Comparison of ENCODE assay signal across 8 cellular contexts in genomic region chr1:153958961-153959260, GRCh38. TPM values are rescaled to one million over a fixed set of nuclear protein-coding genes. Genes with fewer than 3 reads are reported as not detected.
DNase-seq lines count a peak whose midpoint lies in the region; ATAC-seq, FAIRE-seq and TF ChIP-seq lines count a peak whose summit lies in the region.

No MANE protein-coding gene starts in this region.

- POLR2A ChIA-PET in GM12878 (lab: Charles Lee) = interaction anchor here (0.6 to 5.5 kb wide), 9 partner anchors 8 to 261 kb away, joined by 3 to 38 read pairs (median 3); partner anchors contain the start of genes CREB3L4, DENND4B, JTB and UBAP2L

- no peaks in the 10 kb centered on the region for H3K27me3 Mint-ChIP-seq in mesothelial cell of epicardium (ENCODE audit: low read depth)

- DNase-seq in right atrium auricular region (ENCODE audit: low spot score) = no peak
- no peak for DNase-seq in left cardiac atrium
- no peak for DNase-seq in GM12878 (ENCODE audit: low read depth, low spot score)
- DNase-seq in mesothelial cell of epicardium (ENCODE audit: low spot score in 2 of 2, unreplicated experiment in 2 of 2) = no peak
- DNase-seq in vagina (ENCODE audit: extremely low spot score in 2 of 2) = no peak
- DNase-seq in stimulated activated naive CD4-positive, alpha-beta T cell treated with Interleukin-2 at 50 U/mL for 16 hours (lab: John Stamatoyannopoulos, UW) = no peak

- H3K4me1 Mint-ChIP-seq in mesothelial cell of epicardium = peaks cover 40% of the 10 kb centered on the region

- H3K4me3 ChIP-seq in right atrium auricular region = peak overlapping the region in 1 of 2 donors; percentile 88
- no peak overlapping the region; the same call in 1 of the 2 replicates for H3K4me3 ChIP-seq in GM12878
- H3K4me3 ChIP-seq in vagina = peak overlapping the region; percentile 89 to 97

- TF ChIP-seq RAD21 in GM12878 (IDR thresholded peaks at IDR 0.05; ENCODE audit: insufficient read depth, low read depth, low read length) = no peak

- ATAC-seq in left cardiac atrium (no peak), GM12878 (no peak), HG02610 (IDR thresholded peaks at IDR 0.05; ENCODE audit: unreplicated experiment) (no peak), GM21576 (IDR thresholded peaks at IDR 0.05; ENCODE audit: unreplicated experiment) (no peak)

- CTCF ChIA-PET in GM12878 (lab: Yijun Ruan, JAX) = interaction anchor here (0.7 to 5.0 kb wide), 3 partner anchors 13 to 313 kb away, joined by 3 to 27 read pairs (median 3); partner anchors contain the start of gene DENND4B

- no peaks in the 10 kb centered on the region for H3K9me3 Mint-ChIP-seq in mesothelial cell of epicardium

- H4K20me1 ChIP-seq in GM12878 (ENCODE audit: control insufficient read depth, insufficient read depth) = peaks cover 12% of the 10 kb centered on the region; the same call in 1 of the 2 replicates

- TF ChIP-seq EP300 in GM12878 (IDR thresholded peaks at IDR 0.05; ENCODE audit: borderline replicate concordance in 1 of 2, control insufficient read depth in 1 of 2, low read depth in 2 of 2, low read length in 2 of 2) = no peak

- peak overlapping the region; percentile 59 for H3K4me2 ChIP-seq in GM12878 (ENCODE audit: control insufficient read depth, insufficient read depth)

- H3K9me3 ChIP-seq in right atrium auricular region = no peaks in the 10 kb centered on the region
- H3K9me3 ChIP-seq in GM12878 (replicated peaks; ENCODE audit: control insufficient read depth, insufficient read depth, low read length) = no peaks in the 10 kb centered on the region
- no peaks in the 10 kb centered on the region for H3K9me3 ChIP-seq in vagina

- in situ Hi-C loops in GM12878 (cut with MboI) = no loop called here

- peak overlapping the region; percentile 94 for H3K4me3 Mint-ChIP-seq in mesothelial cell of epicardium

- no peak for FAIRE-seq in GM12878 (lab: Jason Lieb, UNC)

- RAD21 ChIA-PET in GM12878 (lab: Charles Lee; ENCODE audit: unreplicated experiment) = interaction anchor here (0.7 to 2.0 kb wide), 8 partner anchors 8 to 390 kb away, joined by 3 to 6 read pairs (median 4); partner anchors contain the start of genes CREB3L4, DENND4B and JTB

- no peak for TF ChIP-seq POLR2A in GM12878 (IDR thresholded peaks at IDR 0.05; ENCODE audit: low read depth, low read length)
- TF ChIP-seq POLR2A in vagina (IDR thresholded peaks at IDR 0.05) = no peak

- H3K9ac ChIP-seq in GM12878 (ENCODE audit: control insufficient read depth, insufficient read depth, low read length) = peak overlapping the region; percentile 21; the same call in 1 of the 2 replicates

- intact Hi-C loops in left cardiac atrium (cut with DNase I) (no loop called here), GM12878 (cut with micrococcal nuclease; ENCODE audit: unreplicated experiment) (no loop called here), vagina (cut with DNase I) (loop anchor here (10.0 kb wide), 1 partner anchor 284 kb away; the partner anchor contains the start of genes ILF2 and NPR1)

- peaks cover 72% of the 10 kb centered on the region for H3K79me2 ChIP-seq in GM12878 (ENCODE audit: control insufficient read depth, insufficient read depth, low read length)

- H3K4me1 ChIP-seq in right atrium auricular region = peaks cover 0 to 71% of the 10 kb centered on the region in 2 donors
- H3K4me1 ChIP-seq in GM12878 (ENCODE audit: control insufficient read depth, insufficient read depth, low read length) = peaks cover 14% of the 10 kb centered on the region; the same call in 1 of the 2 replicates
- H3K4me1 ChIP-seq in vagina = peaks cover 64% of the 10 kb centered on the region

- TF ChIP-seq CTCF in right atrium auricular region (IDR thresholded peaks at IDR 0.05) = no peak
- TF ChIP-seq CTCF in GM12878 (IDR thresholded peaks at IDR 0.05 in 2 of 3, conservative IDR thresholded peaks at IDR 0.05 in 1 of 3; ENCODE audit: control insufficient read depth in 2 of 3, extremely low read depth in 1 of 3, insufficient read depth in 1 of 3, low read depth in 3 of 3, low read length in 3 of 3) = no peak
- no peak for TF ChIP-seq CTCF in mesothelial cell of epicardium (IDR thresholded peaks at IDR 0.05; ENCODE audit: unreplicated experiment)
- TF ChIP-seq CTCF in vagina (IDR thresholded peaks at IDR 0.05) = no peak

- 22% methylated on average over 4 of the region's 4 CpGs for WGBS in GM12878 (ENCODE audit: insufficient coverage, insufficient replicate concordance, low lambda C conversion rate, missing lambda C conversion rate)

- H3K27ac ChIP-seq in right atrium auricular region = peak overlapping the region; percentile 94 to 97
- H3K27ac ChIP-seq in GM12878 (ENCODE audit: control insufficient read depth, insufficient read depth) = peak overlapping the region; percentile 93; the same call in 1 of the 2 replicates
- H3K27ac ChIP-seq in vagina = peak overlapping the region; percentile 90

- H3K36me3 ChIP-seq in right atrium auricular region = peaks cover 26% of the 10 kb centered on the region
- peaks cover 13 to 23% of the 10 kb centered on the region in 2 experiments for H3K36me3 ChIP-seq in GM12878 (ENCODE audit: control insufficient read depth in 2 of 2, insufficient read depth in 2 of 2, low read length in 1 of 2)
- H3K36me3 ChIP-seq in vagina = peaks cover 0 to 15% of the 10 kb centered on the region in 2 donors

- BruUV-seq in GM12878 (replicated peaks; lab: Mats Ljungman, UMichigan) = no TSS peak

- SMC1A ChIA-PET in GM12878 (lab: Charles Lee; ENCODE audit: uncharacterized antibody, unreplicated experiment) = interaction anchor here (0.8 to 6.9 kb wide), 2 partner anchors 8 to 14 kb away, joined by 5 to 31 read pairs; partner anchors contain the start of gene CREB3L4

- H3K27me3 ChIP-seq in right atrium auricular region (no peaks in the 10 kb centered on the region), GM12878 (replicated peaks in 1 of 2; ENCODE audit: control insufficient read depth in 2 of 2, insufficient read depth in 2 of 2, low read length in 1 of 2) (no peaks in the 10 kb centered on the region), vagina (no peaks in the 10 kb centered on the region)

- H3K27ac Mint-ChIP-seq in mesothelial cell of epicardium = peak overlapping the region; percentile 98

- H3K36me3 Mint-ChIP-seq in mesothelial cell of epicardium = peaks cover 6% of the 10 kb centered on the region

- H2AFZ ChIP-seq in GM12878 (ENCODE audit: control insufficient read depth, low read depth, low read length) = no peak overlapping the region

RNA-seq across cellular contexts. Expression of gene CRTC2, which starts 0.5 kb away (rescaled TPM):
- 10 to 100 TPM; 10.5 to 14.3 TPM for total RNA-seq in right atrium auricular region
- total RNA-seq in left cardiac atrium = 10 to 100 TPM; 17.3 to 19.6 TPM
- 37.1 and 39.2 TPM in 2 replicates for total RNA-seq in GM12878 (2013; cell fraction: nucleolus; rRNA removed)
- 15.5 and 15.7 TPM in 2 replicates for total RNA-seq in GM12878 (2014; rRNA removed)
- 13.7 and 13.8 TPM in 2 replicates for total RNA-seq in GM12878 (2014; rRNA removed; fragmentation: Illumina TruSeq; extraction: Trizol)
- 54.6 and 59.7 TPM in 2 replicates for total RNA-seq in GM12878 (2021)
- 27.4 TPM for polyA plus RNA-seq in GM12878 (2011; ENCODE audit: low read depth)
- 12.8 and 35.6 TPM in 2 replicates for polyA plus RNA-seq in GM12878 (2011; rRNA removed)
- 36.7 and 38.1 TPM in 2 replicates for polyA plus RNA-seq in GM12878 (2011; cell fraction: cytosol; rRNA removed)
- polyA plus RNA-seq in GM12878 (2011; cell fraction: nucleus; rRNA removed) = 99.3 and 114 TPM in 2 replicates
- polyA plus RNA-seq in GM12878 (2012) = 47.5 and 49.7 TPM in 2 replicates
- polyA plus RNA-seq in GM12878 (2014; fragmentation: Illumina TruSeq; extraction: Trizol) = 21.6 and 49.4 TPM in 2 replicates
- polyA plus RNA-seq in GM12878 (2014; fragmentation: Nextera tagmentation; extraction: Ambion mirVana) = 1 to 10 TPM; 5.1 to 8.4 TPM
- polyA plus RNA-seq in GM12878 (2014; rRNA removed) = 56.5 and 57.9 TPM in 2 replicates
- 10 to 100 TPM; 29.9 to 40.1 TPM for polyA plus RNA-seq in GM12878 (2016; fragmentation: Nextera tagmentation; extraction: Ambion mirVana)
- 36.4 and 45.0 TPM in 2 replicates for polyA minus RNA-seq in GM12878 (2011; rRNA and poly(A)+ RNA removed)
- polyA minus RNA-seq in GM12878 (2011; cell fraction: cytosol; rRNA and poly(A)+ RNA removed) = 16.4 and 21.3 TPM in 2 replicates
- polyA minus RNA-seq in GM12878 (2011; cell fraction: nucleus; rRNA and poly(A)+ RNA removed) = 44.2 and 65.2 TPM in 2 replicates
- 45.5 to 47.1 TPM (median 45.9 TPM) in 3 replicates for total RNA-seq in mesothelial cell of epicardium
- total RNA-seq in vagina = 19.2 TPM

RNA-seq across cellular contexts. Expression of gene SLC39A1, which starts 4.4 kb away (rescaled TPM):
- 10 to 100 TPM; 56.7 to 95.4 TPM for total RNA-seq in right atrium auricular region
- 10 to 100 TPM; 63.2 to 77.6 TPM for total RNA-seq in left cardiac atrium
- 77.9 and 89.0 TPM in 2 replicates for total RNA-seq in GM12878 (2013; cell fraction: nucleolus; rRNA removed)
- 78.0 and 79.1 TPM in 2 replicates for total RNA-seq in GM12878 (2014; rRNA removed)
- total RNA-seq in GM12878 (2014; rRNA removed; fragmentation: Illumina TruSeq; extraction: Trizol) = 48.7 and 51.2 TPM in 2 replicates
- 67.7 and 68.3 TPM in 2 replicates for total RNA-seq in GM12878 (2021)
- 33.2 TPM for polyA plus RNA-seq in GM12878 (2011; ENCODE audit: low read depth)
- polyA plus RNA-seq in GM12878 (2011; rRNA removed) = 61.1 and 79.6 TPM in 2 replicates
- polyA plus RNA-seq in GM12878 (2011; cell fraction: cytosol; rRNA removed) = 116 and 131 TPM in 2 replicates
- polyA plus RNA-seq in GM12878 (2011; cell fraction: nucleus; rRNA removed) = 60.2 and 80.5 TPM in 2 replicates
- 55.5 and 66.2 TPM in 2 replicates for polyA plus RNA-seq in GM12878 (2012)
- polyA plus RNA-seq in GM12878 (2014; fragmentation: Illumina TruSeq; extraction: Trizol) = 58.5 and 64.0 TPM in 2 replicates
- polyA plus RNA-seq in GM12878 (2014; fragmentation: Nextera tagmentation; extraction: Ambion mirVana) = 10 to 100 TPM in 1 of 2 experiments, 1 to 10 TPM in 1; 8.8 to 20.6 TPM
- polyA plus RNA-seq in GM12878 (2014; rRNA removed) = 77.0 and 77.2 TPM in 2 replicates
- polyA plus RNA-seq in GM12878 (2016; fragmentation: Nextera tagmentation; extraction: Ambion mirVana) = 10 to 100 TPM; 88.9 to 98.6 TPM
- 63.3 and 106 TPM in 2 replicates for polyA minus RNA-seq in GM12878 (2011; rRNA and poly(A)+ RNA removed)
- 31.5 and 35.2 TPM in 2 replicates for polyA minus RNA-seq in GM12878 (2011; cell fraction: cytosol; rRNA and poly(A)+ RNA removed)
- 30.1 and 33.3 TPM in 2 replicates for polyA minus RNA-seq in GM12878 (2011; cell fraction: nucleus; rRNA and poly(A)+ RNA removed)
- 73.3 to 76.3 TPM (median 73.9 TPM) in 3 replicates for total RNA-seq in mesothelial cell of epicardium
- total RNA-seq in vagina = 77.8 TPM

RNA-seq across cellular contexts. Expression of gene CREB3L4, which starts 8.8 kb away (rescaled TPM):
- 1 to 10 TPM; 4.9 to 5.6 TPM for total RNA-seq in right atrium auricular region
- 1 to 10 TPM; 3.4 to 5.7 TPM for total RNA-seq in left cardiac atrium
- total RNA-seq in GM12878 (2013; cell fraction: nucleolus; rRNA removed) = 21.5 and 22.0 TPM in 2 replicates
- 14.0 and 15.6 TPM in 2 replicates for total RNA-seq in GM12878 (2014; rRNA removed)
- total RNA-seq in GM12878 (2014; rRNA removed; fragmentation: Illumina TruSeq; extraction: Trizol) = 11.6 and 12.2 TPM in 2 replicates
- total RNA-seq in GM12878 (2021) = 10.9 and 11.3 TPM in 2 replicates
- polyA plus RNA-seq in GM12878 (2011; ENCODE audit: low read depth) = 7.8 TPM
- polyA plus RNA-seq in GM12878 (2011; rRNA removed) = 9.7 and 11.9 TPM in 2 replicates
- polyA plus RNA-seq in GM12878 (2011; cell fraction: cytosol; rRNA removed) = 13.6 and 16.7 TPM in 2 replicates
- polyA plus RNA-seq in GM12878 (2011; cell fraction: nucleus; rRNA removed) = 25.1 and 37.1 TPM in 2 replicates
- 10.0 and 13.9 TPM in 2 replicates for polyA plus RNA-seq in GM12878 (2012)
- 10.0 and 12.5 TPM in 2 replicates for polyA plus RNA-seq in GM12878 (2014; fragmentation: Illumina TruSeq; extraction: Trizol)
- polyA plus RNA-seq in GM12878 (2014; fragmentation: Nextera tagmentation; extraction: Ambion mirVana) = 10 to 100 TPM in 1 of 2 experiments, 1 to 10 TPM in 1; 9.7 to 12.9 TPM
- 13.1 and 13.4 TPM in 2 replicates for polyA plus RNA-seq in GM12878 (2014; rRNA removed)
- polyA plus RNA-seq in GM12878 (2016; fragmentation: Nextera tagmentation; extraction: Ambion mirVana) = 10 to 100 TPM; 11.2 to 11.9 TPM
- polyA minus RNA-seq in GM12878 (2011; rRNA and poly(A)+ RNA removed) = 14.5 and 23.8 TPM in 2 replicates
- 4.8 and 4.9 TPM in 2 replicates for polyA minus RNA-seq in GM12878 (2011; cell fraction: cytosol; rRNA and poly(A)+ RNA removed)
- 9.6 and 14.0 TPM in 2 replicates for polyA minus RNA-seq in GM12878 (2011; cell fraction: nucleus; rRNA and poly(A)+ RNA removed)
- total RNA-seq in mesothelial cell of epicardium = 29.9 to 33.1 TPM (median 31.1 TPM) in 3 replicates
- 15.2 TPM for total RNA-seq in vagina

RNA-seq across cellular contexts. Expression of gene DENND4B, which starts 12.4 kb away (rescaled TPM):
- total RNA-seq in right atrium auricular region (10 to 100 TPM; 22.0 to 26.6 TPM), left cardiac atrium (10 to 100 TPM; 41.5 to 49.5 TPM), GM12878 (2014; rRNA removed) (18.2 and 22.2 TPM in 2 replicates), GM12878 (2014; rRNA removed; fragmentation: Illumina TruSeq; extraction: Trizol) (13.1 and 13.7 TPM in 2 replicates), GM12878 (2021) (57.5 and 74.8 TPM in 2 replicates), mesothelial cell of epicardium (57.3 to 63.1 TPM (median 58.0 TPM) in 3 replicates), vagina (42.7 TPM)
- 176 and 188 TPM in 2 replicates for total RNA-seq in GM12878 (2013; cell fraction: nucleolus; rRNA removed)
- 25.1 TPM for polyA plus RNA-seq in GM12878 (2011; ENCODE audit: low read depth)
- polyA plus RNA-seq in GM12878 (2011; rRNA removed) (15.7 and 26.6 TPM in 2 replicates), GM12878 (2014; fragmentation: Illumina TruSeq; extraction: Trizol) (23.5 and 31.0 TPM in 2 replicates), GM12878 (2014; fragmentation: Nextera tagmentation; extraction: Ambion mirVana) (10 to 100 TPM; 12.0 to 13.4 TPM), GM12878 (2014; rRNA removed) (55.1 and 73.9 TPM in 2 replicates), GM12878 (2016; fragmentation: Nextera tagmentation; extraction: Ambion mirVana) (10 to 100 TPM; 20.8 to 23.3 TPM)
- polyA plus RNA-seq in GM12878 (2011; cell fraction: cytosol; rRNA removed) = 20.2 and 26.8 TPM in 2 replicates
- polyA plus RNA-seq in GM12878 (2011; cell fraction: nucleus; rRNA removed) = 454 and 493 TPM in 2 replicates
- 54.4 and 57.1 TPM in 2 replicates for polyA plus RNA-seq in GM12878 (2012)
- 25.8 and 43.4 TPM in 2 replicates for polyA minus RNA-seq in GM12878 (2011; rRNA and poly(A)+ RNA removed)
- polyA minus RNA-seq in GM12878 (2011; cell fraction: cytosol; rRNA and poly(A)+ RNA removed) = 25.7 and 31.0 TPM in 2 replicates
- polyA minus RNA-seq in GM12878 (2011; cell fraction: nucleus; rRNA and poly(A)+ RNA removed) = 151 and 238 TPM in 2 replicates

RNA-seq across cellular contexts. Expression of gene JTB, which starts 18.6 kb away (rescaled TPM):
- 100 to 1,000 TPM; 168 to 248 TPM for total RNA-seq in right atrium auricular region
- total RNA-seq in left cardiac atrium = 100 to 1,000 TPM in 1 of 2 donors, 10 to 100 TPM in 1; 89.6 to 102 TPM
- total RNA-seq in GM12878 (2013; cell fraction: nucleolus; rRNA removed) = 41.3 and 42.6 TPM in 2 replicates
- total RNA-seq in GM12878 (2014; rRNA removed) = 265 and 276 TPM in 2 replicates
- 95.3 and 103 TPM in 2 replicates for total RNA-seq in GM12878 (2014; rRNA removed; fragmentation: Illumina TruSeq; extraction: Trizol)
- 173 and 174 TPM in 2 replicates for total RNA-seq in GM12878 (2021)
- 116 TPM for polyA plus RNA-seq in GM12878 (2011; ENCODE audit: low read depth)
- polyA plus RNA-seq in GM12878 (2011; rRNA removed) = 136 and 144 TPM in 2 replicates
- polyA plus RNA-seq in GM12878 (2011; cell fraction: cytosol; rRNA removed) = 203 and 204 TPM in 2 replicates
- 103 and 123 TPM in 2 replicates for polyA plus RNA-seq in GM12878 (2011; cell fraction: nucleus; rRNA removed)
- 151 and 159 TPM in 2 replicates for polyA plus RNA-seq in GM12878 (2012)
- 57.8 and 85.9 TPM in 2 replicates for polyA plus RNA-seq in GM12878 (2014; fragmentation: Illumina TruSeq; extraction: Trizol)
- polyA plus RNA-seq in GM12878 (2014; fragmentation: Nextera tagmentation; extraction: Ambion mirVana) = 10 to 100 TPM; 25.0 to 67.7 TPM
- polyA plus RNA-seq in GM12878 (2014; rRNA removed) = 247 and 255 TPM in 2 replicates
- 100 to 1,000 TPM; 292 to 298 TPM for polyA plus RNA-seq in GM12878 (2016; fragmentation: Nextera tagmentation; extraction: Ambion mirVana)
- 34.9 and 51.0 TPM in 2 replicates for polyA minus RNA-seq in GM12878 (2011; rRNA and poly(A)+ RNA removed)
- 30.6 and 37.3 TPM in 2 replicates for polyA minus RNA-seq in GM12878 (2011; cell fraction: cytosol; rRNA and poly(A)+ RNA removed)
- 20.2 and 24.3 TPM in 2 replicates for polyA minus RNA-seq in GM12878 (2011; cell fraction: nucleus; rRNA and poly(A)+ RNA removed)
- 67.6 to 74.1 TPM (median 72.1 TPM) in 3 replicates for total RNA-seq in mesothelial cell of epicardium
- 194 TPM for total RNA-seq in vagina
